In the genomic region with DNA sequence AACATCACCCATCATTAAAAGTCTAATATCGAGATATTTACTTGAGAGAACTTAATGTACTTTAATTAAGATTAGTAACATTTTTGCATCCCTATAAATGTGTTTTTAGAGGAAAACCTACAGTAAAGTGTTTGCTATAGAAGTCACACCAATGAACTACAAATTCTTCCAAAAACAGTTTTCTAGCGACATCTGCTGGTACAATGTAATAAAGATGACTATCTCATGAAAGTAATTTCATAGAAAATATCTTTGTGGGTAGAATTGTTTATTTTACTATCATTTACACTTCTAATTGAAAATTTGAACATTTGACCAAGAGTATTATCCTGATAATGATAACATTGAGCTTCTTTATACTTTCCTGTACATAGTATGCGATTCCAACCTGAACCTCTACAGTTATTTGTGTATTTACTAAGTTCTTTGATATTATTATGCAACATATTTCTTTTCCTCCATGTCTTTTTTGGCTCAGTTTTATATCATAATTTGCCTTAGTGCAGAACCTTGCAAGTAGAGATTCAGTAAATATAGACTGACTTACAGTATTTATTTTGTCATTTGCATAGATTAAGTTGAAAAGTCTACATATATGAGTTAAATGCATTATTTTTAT, we compare ENCODE assay signal across 8 cellular contexts.
DNase-seq lines count a peak whose midpoint lies in the region; ATAC-seq and TF ChIP-seq lines count a peak whose summit lies in the region.

No MANE protein-coding gene starts in this region.

- peaks cover 3% of the 10 kb centered on the region for H3K9me3 Mint-ChIP-seq in progenitor cell of endocrine pancreas (ENCODE audit: low read depth)

- no peak overlapping the region for H3K27ac ChIP-seq in MM.1S (ENCODE audit: low read length)

- in situ Hi-C loops in SK-MEL-5 (cut with HindIII; ENCODE audit: low pct_unique_long_range_greater_than_20kb, low sequenced_read_pairs): no loop called here

- no peak overlapping the region for H3K4me3 Mint-ChIP-seq in progenitor cell of endocrine pancreas (ENCODE audit: low read depth)

- H3K4me1 ChIP-seq in MM.1S (ENCODE audit: low read length): no peaks in the 10 kb centered on the region

- H3F3A ChIP-seq in MM.1S (ENCODE audit: insufficient read depth, low read length): no peaks in the 10 kb centered on the region

- H2AFZ ChIP-seq in MM.1S (ENCODE audit: low read length): no peak overlapping the region

- no peaks in the 10 kb centered on the region for H3K9me3 ChIP-seq in MM.1S (replicated peaks; ENCODE audit: insufficient read depth, low read length)

- no peak for ATAC-seq in HG02798 (IDR thresholded peaks at IDR 0.05; ENCODE audit: poor library complexity, unreplicated experiment)
- ATAC-seq in HG02970 (IDR thresholded peaks at IDR 0.05; ENCODE audit: low FRiP score, unreplicated experiment): no peak

- peak; percentile 72 for TF ChIP-seq CTCF in MM.1S (IDR thresholded peaks at IDR 0.05; ENCODE audit: low read length)
- TF ChIP-seq CTCF in progenitor cell of endocrine pancreas (IDR thresholded peaks at IDR 0.05; ENCODE audit: unreplicated experiment): peak; percentile 80

- H3K79me2 ChIP-seq in MM.1S (ENCODE audit: low read length): no peaks in the 10 kb centered on the region

- no peaks in the 10 kb centered on the region for H3K36me3 ChIP-seq in MM.1S (replicated peaks; ENCODE audit: insufficient read depth, low read length)

- H3K4me3 ChIP-seq in MM.1S (ENCODE audit: low read length): no peak overlapping the region

- peak; percentile 3 to 30 for DNase-seq in NOMO-1 (lab: John Stamatoyannopoulos, UW; ENCODE audit: unreplicated experiment in 2 of 2)
- no peak for DNase-seq in NOMO-1 treated with dmso at 0.1 percent for 144 hours (lab: John Stamatoyannopoulos, UW; ENCODE audit: unreplicated experiment)
- DNase-seq in MM.1S: peak; percentile 72
- peak; percentile 70 for DNase-seq in SK-MEL-5 (ENCODE audit: low read depth, low spot score)
- peak; percentile 55 for DNase-seq in fibroblast of the conjunctiva (ENCODE audit: low read depth)
- no peak for DNase-seq in progenitor cell of endocrine pancreas (ENCODE audit: low spot score, unreplicated experiment)

- no peaks in the 10 kb centered on the region for H3K9me2 ChIP-seq in MM.1S (replicated peaks; ENCODE audit: insufficient read depth, low read length)

- no peak overlapping the region for H3K4me2 ChIP-seq in MM.1S (ENCODE audit: low read depth, low read length)

- no peaks in the 10 kb centered on the region for H3K27me3 ChIP-seq in MM.1S (replicated peaks; ENCODE audit: insufficient read depth, low read length)

- no peak overlapping the region for H3K9ac ChIP-seq in MM.1S (ENCODE audit: low read length)

- H4K20me1 ChIP-seq in MM.1S (ENCODE audit: insufficient read depth, low read length): no peaks in the 10 kb centered on the region

- no peaks in the 10 kb centered on the region for H3K27me3 Mint-ChIP-seq in progenitor cell of endocrine pancreas

- no peak overlapping the region for H3K27ac Mint-ChIP-seq in progenitor cell of endocrine pancreas

- H3K4me1 Mint-ChIP-seq in progenitor cell of endocrine pancreas (ENCODE audit: low read depth): no peaks in the 10 kb centered on the region

- no peaks in the 10 kb centered on the region for H3K36me3 Mint-ChIP-seq in progenitor cell of endocrine pancreas (ENCODE audit: insufficient read depth)

Comparison
In these comparisons a context has a peak if more than half of its experiments do, and no peak if none do; other contexts are left out.
1. DNase-seq: peak in NOMO-1 (2 of 2), MM.1S (single experiment), SK-MEL-5 (single experiment) and fibroblast of the conjunctiva (single experiment); none in NOMO-1 treated with dmso at 0.1 percent for 144 hours (single experiment) and progenitor cell of endocrine pancreas (single experiment).